ENCODE assay signal across 8 cellular contexts in genomic region chr17:82227629-82228277, GRCh38. TPM values are rescaled to one million over a fixed set of nuclear protein-coding genes. Genes with fewer than 3 reads are reported as not detected.
DNase-seq lines count a peak whose midpoint lies in the region; ATAC-seq, FAIRE-seq and TF ChIP-seq lines count a peak whose summit lies in the region.

No MANE protein-coding gene starts in this region.

- H3K9me3 Mint-ChIP-seq in stimulated activated naive CD8-positive, alpha-beta T cell treated with anti-CD3 and anti-CD28 coated beads, Interleukin-15, Interleukin-2, amounts not matched to agents 100 ng/mL and 50 ng/mL, for 24 hours = no peaks in the 10 kb centered on the region

- no peaks in the 10 kb centered on the region for H3K27me3 ChIP-seq in bronchial epithelial cell (ENCODE audit: control insufficient read depth, insufficient read depth, low read length)
- no peaks in the 10 kb centered on the region for H3K27me3 ChIP-seq in mucosa of stomach (ENCODE audit: control insufficient read depth, insufficient read depth, low read length)

- peak overlapping the region; percentile 89 for H3K4me3 ChIP-seq in bronchial epithelial cell (ENCODE audit: low read depth, low read length)
- H3K4me3 ChIP-seq in mucosa of stomach (ENCODE audit: low read length) = no peak overlapping the region

- H3K9ac ChIP-seq in mucosa of stomach (ENCODE audit: low read length) = peak overlapping the region; percentile 76

- H3K36me3 Mint-ChIP-seq in stimulated activated naive CD8-positive, alpha-beta T cell treated with anti-CD3 and anti-CD28 coated beads, Interleukin-15, Interleukin-2, amounts not matched to agents 100 ng/mL and 50 ng/mL, for 24 hours (ENCODE audit: low read depth) = no peaks in the 10 kb centered on the region

- H3K36me3 ChIP-seq in bronchial epithelial cell (ENCODE audit: control insufficient read depth, insufficient read depth, low read length) = no peaks in the 10 kb centered on the region
- no peaks in the 10 kb centered on the region for H3K36me3 ChIP-seq in mucosa of stomach (ENCODE audit: control insufficient read depth, insufficient read depth, low read length)

- ATAC-seq in stimulated activated naive CD8-positive, alpha-beta T cell treated with anti-CD3 and anti-CD28 coated beads, Interleukin-15, Interleukin-2, amounts not matched to agents 100 U/mL and 50 U/mL, for 24 hours = no peak

- DNase-seq in stimulated activated naive CD8-positive, alpha-beta T cell treated with anti-CD3 and anti-CD28 coated beads, Interleukin-15, Interleukin-2, amounts not matched to agents 100 U/mL and 50 U/mL, for 24 hours = no peak
- no peak for DNase-seq in bronchial epithelial cell (ENCODE audit: low read depth)
- DNase-seq in SIG-M5 treated with dmso at 0.1 percent for 504 hours (lab: John Stamatoyannopoulos, UW; ENCODE audit: unreplicated experiment) = no peak
- DNase-seq in nucleus accumbens (lab: John Stamatoyannopoulos, UW) = no peak
- DNase-seq in NCI-H187 treated with DMSO at 0.1 percent for 48 hours (lab: John Stamatoyannopoulos, UW) = no peak
- no peak for DNase-seq in CD1c-positive myeloid dendritic cell (ENCODE audit: extremely low spot score)

- no peak for FAIRE-seq in bronchial epithelial cell (lab: Jason Lieb, UNC)

- H3K4me1 Mint-ChIP-seq in stimulated activated naive CD8-positive, alpha-beta T cell treated with anti-CD3 and anti-CD28 coated beads, Interleukin-15, Interleukin-2, amounts not matched to agents 100 ng/mL and 50 ng/mL, for 24 hours (ENCODE audit: low read depth) = peaks cover 5% of the 10 kb centered on the region

- H3K9me3 ChIP-seq in mucosa of stomach (ENCODE audit: control insufficient read depth, low read length) = no peaks in the 10 kb centered on the region

- H3K4me3 Mint-ChIP-seq in stimulated activated naive CD8-positive, alpha-beta T cell treated with anti-CD3 and anti-CD28 coated beads, Interleukin-15, Interleukin-2, amounts not matched to agents 100 ng/mL and 50 ng/mL, for 24 hours = peak overlapping the region; percentile 78

- no peak overlapping the region for H3K27ac Mint-ChIP-seq in stimulated activated naive CD8-positive, alpha-beta T cell treated with anti-CD3 and anti-CD28 coated beads, Interleukin-15, Interleukin-2, amounts not matched to agents 100 ng/mL and 50 ng/mL, for 24 hours

- no peak for TF ChIP-seq CTCF in bronchial epithelial cell (IDR thresholded peaks at IDR 0.05; ENCODE audit: insufficient read depth, low read length, severe bottlenecking)

- H3K27me3 Mint-ChIP-seq in stimulated activated naive CD8-positive, alpha-beta T cell treated with anti-CD3 and anti-CD28 coated beads, Interleukin-15, Interleukin-2, amounts not matched to agents 100 ng/mL and 50 ng/mL, for 24 hours = no peaks in the 10 kb centered on the region

- peaks cover 32% of the 10 kb centered on the region for H3K4me1 ChIP-seq in mucosa of stomach (ENCODE audit: control insufficient read depth, insufficient read depth, low read length)

RNA-seq across cellular contexts. Expression of gene SLC16A3, which starts 1.1 kb away (rescaled TPM):
- total RNA-seq in bronchial epithelial cell = 162 and 205 TPM in 2 replicates

RNA-seq across cellular contexts. Expression of gene CCDC57, which starts 15.1 kb away (rescaled TPM):
- 8.1 and 10.8 TPM in 2 replicates for total RNA-seq in bronchial epithelial cell

RNA-seq across cellular contexts. Expression of gene CSNK1D, which starts 45.7 kb away (rescaled TPM):
- total RNA-seq in bronchial epithelial cell = 64.9 and 72.4 TPM in 2 replicates
